In the genomic region with DNA sequence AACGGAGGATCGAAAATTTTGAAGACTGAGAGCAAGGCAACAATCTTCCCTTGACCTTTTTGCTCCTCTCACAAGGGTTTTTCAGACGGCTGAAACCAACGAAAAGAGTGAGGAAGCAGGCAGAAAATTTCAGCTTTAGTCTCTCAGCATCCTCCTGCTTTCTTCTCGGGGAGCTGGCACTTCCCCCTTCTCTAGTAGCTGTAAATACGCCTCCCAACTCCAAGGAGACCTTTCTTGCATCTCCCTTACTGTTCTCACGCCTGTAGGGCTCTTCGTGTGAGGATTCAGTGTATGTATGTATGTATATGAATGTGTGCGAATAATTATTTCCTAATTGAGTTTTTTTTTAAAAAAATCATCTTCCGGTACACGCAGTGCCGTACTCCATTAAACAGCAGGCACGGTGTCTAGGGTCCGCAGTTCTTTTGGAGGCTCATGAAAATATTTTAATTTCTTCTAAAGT, we compare ENCODE assay signal across 8 cellular contexts.
DNase-seq lines count a peak whose midpoint lies in the region; ATAC-seq, FAIRE-seq and TF ChIP-seq lines count a peak whose summit lies in the region.

No MANE protein-coding gene starts in this region.

- POLR2A ChIA-PET in CD8-positive, alpha-beta T cell (lab: Charles Lee) = interaction anchor here (0.7 to 11.6 kb wide), 36 partner anchors 9 to 1720 kb away, joined by 3 to 400 read pairs (median 6); a partner anchor contains a TSS
- POLR2A ChIA-PET in activated B cell treated with CpG ODN at 0.5 μM for 24 hours (lab: Charles Lee) = interaction anchor here (0.7 to 8.5 kb wide), 34 partner anchors 11 to 1720 kb away, joined by 3 to 427 read pairs (median 8); a partner anchor contains a TSS

- DNase-seq in CD8-positive, alpha-beta T cell = peak in 5 of 7 experiments; percentile 18 to 71 (median 40)
- DNase-seq in NAMALWA (ENCODE audit: low spot score) = peak; percentile 84
- no peak for DNase-seq in activated B cell treated with CpG ODN at 0.5 μM for 24 hours
- DNase-seq in fibroblast of mammary gland (ENCODE audit: low read depth) = peak; percentile 40
- peak; percentile 34 for DNase-seq in neural progenitor cell (ENCODE audit: low spot score)
- DNase-seq in D721Med (ENCODE audit: insufficient read length, low spot score) = no peak
- DNase-seq in stimulated activated CD4-positive, alpha-beta T cell treated with anti-CD3 and anti-CD28 coated beads, Interleukin-2, amount 100 ng/mL, for 48 hours = no peak

- H3K4me3 Mint-ChIP-seq in CD8-positive, alpha-beta T cell = peak overlapping the region; percentile 92
- H3K4me3 Mint-ChIP-seq in activated B cell treated with CpG ODN at 0.5 μM for 24 hours = peak overlapping the region; percentile 96
- H3K4me3 Mint-ChIP-seq in neural progenitor cell = peak overlapping the region; percentile 96

- H3K27me3 Mint-ChIP-seq in CD8-positive, alpha-beta T cell (ENCODE audit: low read depth) = no peaks in the 10 kb centered on the region
- no peaks in the 10 kb centered on the region for H3K27me3 Mint-ChIP-seq in activated B cell treated with CpG ODN at 0.5 μM for 24 hours
- H3K27me3 Mint-ChIP-seq in neural progenitor cell (ENCODE audit: insufficient read depth, low read depth) = peaks cover 7% of the 10 kb centered on the region

- peak overlapping the region; percentile 51 for H3K9ac ChIP-seq in neural progenitor cell

- peaks cover 31% of the 10 kb centered on the region for H3K79me2 ChIP-seq in neural progenitor cell (ENCODE audit: low read depth)

- no peak for TF ChIP-seq CTCF in CD8-positive, alpha-beta T cell (IDR thresholded peaks at IDR 0.05)
- no peak for TF ChIP-seq CTCF in activated B cell treated with CpG ODN at 0.5 μM for 24 hours (IDR thresholded peaks at IDR 0.05)
- no peak for TF ChIP-seq CTCF in fibroblast of mammary gland (conservative IDR thresholded peaks at IDR 0.05; ENCODE audit: control insufficient read depth, insufficient read depth, low read depth, low read length)
- TF ChIP-seq CTCF in neural progenitor cell (IDR thresholded peaks at IDR 0.05) = no peak
- TF ChIP-seq CTCF in D721Med (IDR thresholded peaks at IDR 0.05; ENCODE audit: insufficient read depth, missing control alignments) = no peak

- H3K9me3 ChIP-seq in CD8-positive, alpha-beta T cell (ENCODE audit: low read length) = no peaks in the 10 kb centered on the region
- H3K9me3 ChIP-seq in neural progenitor cell (ENCODE audit: low read depth) = no peaks in the 10 kb centered on the region

- peak overlapping the region; percentile 92 for H3K27ac ChIP-seq in CD8-positive, alpha-beta T cell (ENCODE audit: low read depth, low read length)
- H3K27ac ChIP-seq in neural progenitor cell = peak overlapping the region; percentile 81

- H3K9me3 Mint-ChIP-seq in CD8-positive, alpha-beta T cell = no peaks in the 10 kb centered on the region
- H3K9me3 Mint-ChIP-seq in activated B cell treated with CpG ODN at 0.5 μM for 24 hours = no peaks in the 10 kb centered on the region
- H3K9me3 Mint-ChIP-seq in neural progenitor cell = no peaks in the 10 kb centered on the region

- ATAC-seq in CD8-positive, alpha-beta T cell = peak; percentile 52
- ATAC-seq in GM19455 (IDR thresholded peaks at IDR 0.05; ENCODE audit: unreplicated experiment) = peak; percentile 12
- ATAC-seq in activated B cell treated with CpG ODN at 0.5 μM for 24 hours (ENCODE audit: low read depth) = peak; percentile 35

- peaks cover 38% of the 10 kb centered on the region for H3K4me1 ChIP-seq in CD8-positive, alpha-beta T cell (ENCODE audit: insufficient read depth, low read length)
- H3K4me1 ChIP-seq in neural progenitor cell = peaks cover 6% of the 10 kb centered on the region

- peaks cover 52% of the 10 kb centered on the region for H3K4me1 Mint-ChIP-seq in CD8-positive, alpha-beta T cell (ENCODE audit: low read depth)
- H3K4me1 Mint-ChIP-seq in activated B cell treated with CpG ODN at 0.5 μM for 24 hours = peaks cover 51% of the 10 kb centered on the region
- H3K4me1 Mint-ChIP-seq in neural progenitor cell = peaks cover 30% of the 10 kb centered on the region

- H3K4me2 ChIP-seq in neural progenitor cell = peak overlapping the region; percentile 84

- intact Hi-C loops in CD8-positive, alpha-beta T cell (cut with DNase I, micrococcal nuclease) = loop anchor here (1.0 to 10.0 kb wide), 8 partner anchors 13 to 960 kb away; a partner anchor contains a TSS
- intact Hi-C loops in activated B cell treated with CpG ODN at 0.5 μM for 24 hours (cut with micrococcal nuclease) = loop anchor here (1.0 to 10.0 kb wide), 7 partner anchors 17 to 1580 kb away; a partner anchor contains a TSS

- H4K20me1 ChIP-seq in neural progenitor cell (ENCODE audit: low read depth) = no peaks in the 10 kb centered on the region

- no peak for FAIRE-seq in D721Med (lab: Jason Lieb, UNC)

- H2AFZ ChIP-seq in neural progenitor cell (replicated peaks) = no peak overlapping the region

- H3K27ac Mint-ChIP-seq in CD8-positive, alpha-beta T cell = peak overlapping the region; percentile 99
- peak overlapping the region; percentile 99 for H3K27ac Mint-ChIP-seq in activated B cell treated with CpG ODN at 0.5 μM for 24 hours
- peak overlapping the region; percentile 97 for H3K27ac Mint-ChIP-seq in neural progenitor cell

- CTCF ChIA-PET in CD8-positive, alpha-beta T cell (lab: Charles Lee) = interaction anchor here (0.6 to 4.5 kb wide), 11 partner anchors 11 to 423 kb away, joined by 3 to 44 read pairs (median 3); a partner anchor contains a TSS
- CTCF ChIA-PET in activated B cell treated with CpG ODN at 0.5 μM for 24 hours (lab: Charles Lee) = interaction anchor here (0.6 to 2.9 kb wide), 6 partner anchors 10 to 423 kb away, joined by 3 to 12 read pairs (median 5); a partner anchor contains a TSS

- peaks cover 14% of the 10 kb centered on the region for H3K36me3 Mint-ChIP-seq in CD8-positive, alpha-beta T cell
- H3K36me3 Mint-ChIP-seq in activated B cell treated with CpG ODN at 0.5 μM for 24 hours (ENCODE audit: low read depth) (peaks cover 9% of the 10 kb centered on the region), neural progenitor cell (no peaks in the 10 kb centered on the region)

- peak overlapping the region; percentile 65 for H3K4me3 ChIP-seq in CD8-positive, alpha-beta T cell (ENCODE audit: low read depth, low read length)
- peak overlapping the region; percentile 67 for H3K4me3 ChIP-seq in fibroblast of mammary gland (ENCODE audit: control insufficient read depth, low read depth, low read length)
- peak overlapping the region; percentile 76 for H3K4me3 ChIP-seq in neural progenitor cell

- peaks cover 42% of the 10 kb centered on the region for H3F3A ChIP-seq in neural progenitor cell (ENCODE audit: low read depth)

- H3K27me3 ChIP-seq in CD8-positive, alpha-beta T cell (ENCODE audit: insufficient read depth, low read length) = no peaks in the 10 kb centered on the region
- no peaks in the 10 kb centered on the region for H3K27me3 ChIP-seq in neural progenitor cell

- no peaks in the 10 kb centered on the region for H3K36me3 ChIP-seq in CD8-positive, alpha-beta T cell (ENCODE audit: insufficient read depth, low read length)
- no peaks in the 10 kb centered on the region for H3K36me3 ChIP-seq in neural progenitor cell

Comparison
In these comparisons a context has a peak if more than half of its experiments do, and no peak if none do; other contexts are left out.
1. DNase-seq: peak in CD8-positive, alpha-beta T cell (5 of 7), NAMALWA (single experiment), fibroblast of mammary gland (single experiment) and neural progenitor cell (single experiment); none in activated B cell treated with CpG ODN at 0.5 μM for 24 hours (single experiment), D721Med (single experiment) and stimulated activated CD4-positive, alpha-beta T cell treated with anti-CD3 and anti-CD28 coated beads, Interleukin-2, amount 100 ng/mL, for 48 hours (0 of 2).
2. Peak in every context shown above with its lines, with median percentiles within 50 percentile points of each other: ATAC-seq, H3K4me3 ChIP-seq, H3K27ac Mint-ChIP-seq and H3K4me3 Mint-ChIP-seq.